ENCODE assay signal across 9 cellular contexts in genomic region chr18:9139400-9140039, GRCh38. TPM values are rescaled to one million over a fixed set of nuclear protein-coding genes. Genes with fewer than 3 reads are reported as not detected.
DNase-seq lines count a peak whose midpoint lies in the region; ATAC-seq and TF ChIP-seq lines count a peak whose summit lies in the region.
"Had no signal": no experiment of that assay in that cellular context is flagged by ENCODE, and none has a peak within 500 bp of the region (broad histone marks: within the 10 kb centered on the region; RNA-seq: fewer than 3 reads in every experiment).

No MANE protein-coding gene starts in this region.

- H3K9ac ChIP-seq in H9 (ENCODE audit: extremely low read depth, insufficient read length, low read length): no peak overlapping the region

- H3K23me2 ChIP-seq in H9 (ENCODE audit: insufficient read length, low read depth, low read length, poor library complexity, severe bottlenecking): peaks cover 9% of the 10 kb centered on the region

- H4K20me1 ChIP-seq in H9 (ENCODE audit: control insufficient read depth, insufficient read depth, insufficient read length): peaks cover 3% of the 10 kb centered on the region

- intact Hi-C loops in heart left ventricle (cut with DNase I): loop anchor here in 4 of 10 donors (5.0 to 10.0 kb wide), 4 partner anchors 37 to 435 kb away; partner anchors contain the start of genes MTCL1 (in 2 of the 4), NDUFV2 (in 2 of the 4) and TWSG1 (in 1 of the 4)
- intact Hi-C loops in cardiac septum (cut with DNase I): loop anchor here (10.0 kb wide), 1 partner anchor 335 kb away; the partner anchor contains the start of gene RALBP1
- intact Hi-C loops in lower lobe of right lung (cut with DNase I): loop anchor here (10.0 kb wide), 1 partner anchor 45 kb away; no protein-coding TSS in a partner anchor
- intact Hi-C loops in upper lobe of right lung (cut with DNase I): loop anchor here (10.0 kb wide), 1 partner anchor 65 kb away; no protein-coding TSS in a partner anchor

- DNase-seq in heart left ventricle (no peak), cardiac septum (ENCODE audit: low spot score) (no peak), lower lobe of right lung (no peak), upper lobe of right lung (no peak), H9 (no peak)
- no peak for DNase-seq in activated naive CD8-positive, alpha-beta T cell treated with anti-CD3 and anti-CD28 coated beads for 36 hours
- DNase-seq in stimulated activated CD8-positive, alpha-beta memory T cell treated with anti-CD3 and anti-CD28 coated beads, Interleukin-4, amount 100 ng/mL, for 48 hours: no peak
- DNase-seq: AML-193 had no signal

- H3T11ph ChIP-seq in H9 (ENCODE audit: low read length): no peak overlapping the region

- no peak overlapping the region for H3K56ac ChIP-seq in H9 (ENCODE audit: insufficient read length, low read depth, low read length)

- H3K18ac ChIP-seq in H9 (ENCODE audit: insufficient read length, low read depth, low read length): no peak overlapping the region

- H3K9me3 Mint-ChIP-seq in activated naive CD8-positive, alpha-beta T cell treated with anti-CD3 and anti-CD28 coated beads for 36 hours: peaks cover 6% of the 10 kb centered on the region
- H3K9me3 Mint-ChIP-seq in H9: no peaks in the 10 kb centered on the region

- no peak overlapping the region for H2BK20ac ChIP-seq in H9 (ENCODE audit: low read depth, low read length, poor library complexity, severe bottlenecking)

- peak overlapping the region; percentile 92 for H3K27ac Mint-ChIP-seq in activated naive CD8-positive, alpha-beta T cell treated with anti-CD3 and anti-CD28 coated beads for 36 hours
- 0 out of 7 replicates have a peak overlapping the region, but pooled peaks of 1 of the 3 experiments have one; percentile 51 for H3K27ac Mint-ChIP-seq in H9

- H4K8ac ChIP-seq in H9 (replicated peaks; ENCODE audit: insufficient read length, low read depth, low read length): no peak overlapping the region

- no peak overlapping the region for H2AK5ac ChIP-seq in H9 (ENCODE audit: insufficient read length, low read length)

- H3K4me2 ChIP-seq in H9 (ENCODE audit: insufficient read depth, insufficient read length, low read length): no peak overlapping the region

- H3K4me1 ChIP-seq in heart left ventricle: peaks cover 6 to 78% (median 58%) of the 10 kb centered on the region in 12 donors
- peaks cover 75% of the 10 kb centered on the region for H3K4me1 ChIP-seq in lower lobe of right lung
- peaks cover 64% of the 10 kb centered on the region for H3K4me1 ChIP-seq in upper lobe of right lung
- H3K4me1 ChIP-seq in H9 (ENCODE audit: insufficient read depth, low read length): no peaks in the 10 kb centered on the region; the same call in 1 of the 2 replicates

- H3K27me3 ChIP-seq in heart left ventricle: no peaks in the 10 kb centered on the region
- no peaks in the 10 kb centered on the region for H3K27me3 ChIP-seq in lower lobe of right lung (ENCODE audit: low read depth)
- H3K27me3 ChIP-seq in upper lobe of right lung: no peaks in the 10 kb centered on the region
- no peaks in the 10 kb centered on the region for H3K27me3 ChIP-seq in H9 (ENCODE audit: insufficient read depth, low read length)

- peak overlapping the region; percentile 89 for H3K4me3 Mint-ChIP-seq in activated naive CD8-positive, alpha-beta T cell treated with anti-CD3 and anti-CD28 coated beads for 36 hours
- no peak overlapping the region for H3K4me3 Mint-ChIP-seq in H9

- H3K4me3 ChIP-seq in heart left ventricle (peak overlapping the region in 8 of 12 donors; percentile 73 to 88 (median 82)), lower lobe of right lung (peak overlapping the region; percentile 83), upper lobe of right lung (peak overlapping the region; percentile 76)

- H3K27ac ChIP-seq in heart left ventricle (peak overlapping the region in 8 of 12 donors; percentile 2 to 99 (median 96)), lower lobe of right lung (peak overlapping the region; percentile 88), upper lobe of right lung (peak overlapping the region; percentile 83), H9 (ENCODE audit: insufficient read length, low read depth, low read length) (no peak overlapping the region)

- no peak for TF ChIP-seq POLR2A in heart left ventricle (IDR thresholded peaks at IDR 0.05)

- H3K9me3 ChIP-seq in heart left ventricle (no peaks in the 10 kb centered on the region), lower lobe of right lung (no peaks in the 10 kb centered on the region), upper lobe of right lung (no peaks in the 10 kb centered on the region), H9 (ENCODE audit: control insufficient read depth, low read depth, low read length) (no peaks in the 10 kb centered on the region)

- H4K5ac ChIP-seq in H9 (ENCODE audit: insufficient read length, low read depth, low read length): no peak overlapping the region

- no peak overlapping the region for H3K4ac ChIP-seq in H9 (ENCODE audit: low read depth, low read length)

- peaks cover 4% of the 10 kb centered on the region for H3K79me1 ChIP-seq in H9 (ENCODE audit: insufficient read depth, low read depth, low read length, poor library complexity, severe bottlenecking)

- 45 to 58% (median 47%) methylated on average over 7 of the region's 7 CpGs for WGBS in heart left ventricle, 4 donors
- WGBS in H9 (ENCODE audit: extremely low coverage, insufficient read length, low lambda C conversion rate): no CpG with 5 or more reads among the region's 7 CpGs

- H2BK15ac ChIP-seq in H9 (ENCODE audit: low read depth, low read length): no peak overlapping the region

- H3K79me2 ChIP-seq in H9 (ENCODE audit: insufficient read depth, low read length): peaks cover 7% of the 10 kb centered on the region; the same call in 1 of the 2 replicates

- H2BK5ac ChIP-seq in H9 (ENCODE audit: insufficient read length, low read length): no peak overlapping the region

- H3K36me3 ChIP-seq in heart left ventricle (peaks cover 0 to 9% (median 6%) of the 10 kb centered on the region in 9 donors), lower lobe of right lung (peaks cover under 1% of the 10 kb centered on the region), upper lobe of right lung (peaks cover 3% of the 10 kb centered on the region)

- H3K4me1 Mint-ChIP-seq in activated naive CD8-positive, alpha-beta T cell treated with anti-CD3 and anti-CD28 coated beads for 36 hours: peaks cover 53% of the 10 kb centered on the region
- peaks cover 34 to 38% of the 10 kb centered on the region in 2 experiments for H3K4me1 Mint-ChIP-seq in H9

- H2BK120ac ChIP-seq in H9 (ENCODE audit: low read depth, low read length, poor library complexity, severe bottlenecking): no peak overlapping the region

- ATAC-seq in heart left ventricle (no peak), lower lobe of right lung (no peak), upper lobe of right lung (no peak), HG02973 (IDR thresholded peaks at IDR 0.05; ENCODE audit: unreplicated experiment) (no peak)

- no peak overlapping the region for H3K23ac ChIP-seq in H9 (ENCODE audit: insufficient read length, low read depth, low read length)

- TF ChIP-seq CTCF in heart left ventricle (IDR thresholded peaks at IDR 0.05) (no peak), lower lobe of right lung (IDR thresholded peaks at IDR 0.05) (no peak), upper lobe of right lung (IDR thresholded peaks at IDR 0.05) (no peak), H9 (conservative IDR thresholded peaks at IDR 0.05) (no peak)

- no peak overlapping the region for H2AFZ ChIP-seq in H9 (ENCODE audit: low read length)

- peaks cover 30% of the 10 kb centered on the region for H3K36me3 Mint-ChIP-seq in activated naive CD8-positive, alpha-beta T cell treated with anti-CD3 and anti-CD28 coated beads for 36 hours
- H3K36me3 Mint-ChIP-seq in H9 (ENCODE audit: insufficient read depth in 1 of 3, low read depth in 3 of 3): peaks cover 0 to 3% (median 3%) of the 10 kb centered on the region in 3 experiments; a peak in 5 of 7 replicates

- no peak overlapping the region for H2BK12ac ChIP-seq in H9 (ENCODE audit: insufficient read length, low read depth, low read length)

- H3K27me3 Mint-ChIP-seq in activated naive CD8-positive, alpha-beta T cell treated with anti-CD3 and anti-CD28 coated beads for 36 hours: no peaks in the 10 kb centered on the region
- H3K27me3 Mint-ChIP-seq in H9 (ENCODE audit: low read depth): no peaks in the 10 kb centered on the region

- H4K91ac ChIP-seq in H9 (ENCODE audit: insufficient read length, low read depth, low read length): no peak overlapping the region

- H3K14ac ChIP-seq in H9 (ENCODE audit: insufficient read depth, low read length): no peak overlapping the region

RNA-seq across cellular contexts. Expression of gene ANKRD12, which starts 2.9 kb away (rescaled TPM):
- total RNA-seq in heart left ventricle (10 to 100 TPM; 18.6 to 70.9 (median 53.8) TPM), cardiac septum (66.6 TPM), lower lobe of right lung (77.7 TPM), upper lobe of right lung (74.2 TPM), H9 (2021) (36.0 and 38.9 TPM in 2 replicates)
- 10 to 100 TPM in 1 of 2 donors, 1 to 10 TPM in 1; 7.7 to 20.9 TPM for polyA plus RNA-seq in heart left ventricle
- total RNA-seq in activated naive CD8-positive, alpha-beta T cell treated with anti-CD3 and anti-CD28 coated beads for 36 hours: 10 to 100 TPM; 33.1 to 33.9 TPM

RNA-seq across cellular contexts. Expression of gene NDUFV2, which starts 37.0 kb away (rescaled TPM):
- total RNA-seq in heart left ventricle (100 to 1,000 TPM; 236 to 469 (median 407) TPM), cardiac septum (325 TPM), lower lobe of right lung (108 TPM), upper lobe of right lung (106 TPM), H9 (2021) (206 and 207 TPM in 2 replicates)
- polyA plus RNA-seq in heart left ventricle: 1,000 to 10,000 TPM in 1 of 2 donors, 100 to 1,000 TPM in 1; 478 to 1,311 TPM
- 100 to 1,000 TPM; 302 to 307 TPM for total RNA-seq in activated naive CD8-positive, alpha-beta T cell treated with anti-CD3 and anti-CD28 coated beads for 36 hours
